Comparison of ENCODE assay signal across 3 cellular contexts in the genomic region with DNA sequence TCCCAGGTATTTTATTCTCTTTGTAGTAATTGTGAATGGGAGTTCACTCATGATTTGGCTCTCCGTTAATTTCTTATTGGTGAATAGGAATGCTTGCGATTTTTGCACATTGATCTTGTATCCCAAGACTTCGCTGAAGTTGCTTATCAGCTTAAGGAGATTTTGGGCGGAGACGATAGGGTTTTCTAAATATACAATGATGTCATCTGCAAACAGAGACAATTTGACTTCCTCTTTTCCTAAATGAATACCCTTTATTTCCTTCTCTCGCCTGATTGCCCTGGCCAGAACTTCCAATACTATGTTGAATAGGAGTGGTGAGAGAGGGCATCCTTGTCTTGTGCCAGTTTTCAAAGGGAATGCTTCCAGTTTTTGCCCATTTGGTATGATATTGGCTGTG. TPM values are rescaled to one million over a fixed set of nuclear protein-coding genes. Genes with fewer than 3 reads are reported as not detected.
"Had no signal": no experiment of that assay in that cellular context is flagged by ENCODE, and none has a peak within 500 bp of the region (broad histone marks: within the 10 kb centered on the region; RNA-seq: fewer than 3 reads in every experiment).

No MANE protein-coding gene starts in this region.

RNA-seq across cellular contexts. Expression of a gene that starts 51.9 kb away (rescaled TPM):
- total RNA-seq: HT-29, HT1080 had no signal
- polyA plus RNA-seq: IgD-negative memory B cell had no signal
